Comparison of ENCODE assay signal across 1 cellular context in genomic region chr2:65294701-65295100, GRCh38.
A peak's percentile ranks its signal among the peaks of the same experiment; 100 is the strongest.
TF ChIP-seq lines count a peak whose summit lies in the region.

No MANE protein-coding gene starts in this region.

TF ChIP-seq in K562, 482 proteins besides CTCF, POLR2A, EP300 and RAD21 (continued from another document and continues in another):
- no peak for TF ChIP-seq ZNF609 (CRISPR knock-in tag; IDR thresholded peaks at IDR 0.05; ENCODE audit: borderline replicate concordance)
- no peak for TF ChIP-seq ZNF740 (CRISPR knock-in tag; IDR thresholded peaks at IDR 0.05)
- TF ChIP-seq ZNF740 (tag; IDR thresholded peaks at IDR 0.05), result no peak
- no peak for TF ChIP-seq ZZZ3 (IDR thresholded peaks at IDR 0.05)
- peak; percentile 62; the same call in 1 of the 2 replicates for TF ChIP-seq NBN (IDR thresholded peaks at IDR 0.05; ENCODE audit: low read depth)
- no peak for TF ChIP-seq SFPQ (IDR thresholded peaks at IDR 0.05; ENCODE audit: low read depth, low read length)
- no peak for TF ChIP-seq RHOXF2B (CRISPR knock-in tag; conservative IDR thresholded peaks at IDR 0.05)
- no peak for TF ChIP-seq POLR3G (IDR thresholded peaks at IDR 0.05; ENCODE audit: extremely low read depth, insufficient read length, insufficient replicate concordance)
- TF ChIP-seq PHF8 (IDR thresholded peaks at IDR 0.05; ENCODE audit: borderline replicate concordance, low read length), result no peak; the same call in 1 of the 2 replicates
- no peak for TF ChIP-seq CSDE1 (IDR thresholded peaks at IDR 0.05)
- TF ChIP-seq LCOR (CRISPR knock-in tag; IDR thresholded peaks at IDR 0.05), result no peak
- TF ChIP-seq BCLAF1 (IDR thresholded peaks at IDR 0.05; ENCODE audit: borderline replicate concordance in 1 of 2, control insufficient read depth in 1 of 2, low read depth in 2 of 2, low read length in 1 of 2), result no peak
- no peak for TF ChIP-seq FUS (optimal IDR thresholded peaks at IDR 0.05; ENCODE audit: low read depth, low read length)
- 0 out of 2 replicates have a peak, but pooled peaks have one; percentile 23 for TF ChIP-seq GATAD2A (IDR thresholded peaks at IDR 0.05)
- TF ChIP-seq NR1H2 (CRISPR knock-in tag; IDR thresholded peaks at IDR 0.05), result no peak
- TF ChIP-seq DDX20 (tag; IDR thresholded peaks at IDR 0.05; ENCODE audit: low read depth), result no peak
- TF ChIP-seq ATF1 (CRISPR knock-in tag; IDR thresholded peaks at IDR 0.05), result no peak
- peak; percentile 58 for TF ChIP-seq ATF1 (tag; IDR thresholded peaks at IDR 0.05)
- TF ChIP-seq PTBP1 (IDR thresholded peaks at IDR 0.05; ENCODE audit: low read depth, low read length), result no peak
- peak; percentile 66 for TF ChIP-seq MYC (IDR thresholded peaks at IDR 0.05; ENCODE audit: low read depth, low read length)
- TF ChIP-seq MYC (CRISPR knock-in tag; IDR thresholded peaks at IDR 0.05; ENCODE audit: borderline replicate concordance, low read depth), result no peak
- TF ChIP-seq TRIM24 (IDR thresholded peaks at IDR 0.05), result peak; percentile 40 to 51; a peak in 2 of 4 replicates
- no peak for TF ChIP-seq RFX5 (IDR thresholded peaks at IDR 0.05; ENCODE audit: low read depth, low read length)
- peak; percentile 58; the same call in 1 of the 2 replicates for TF ChIP-seq EGR1 (conservative IDR thresholded peaks at IDR 0.05)
- no peak for TF ChIP-seq NFE2L1 (tag; IDR thresholded peaks at IDR 0.05; ENCODE audit: borderline replicate concordance, low read depth)
- no peak for TF ChIP-seq TCF7 (IDR thresholded peaks at IDR 0.05; ENCODE audit: borderline replicate concordance)
- no peak for TF ChIP-seq RAD51 (IDR thresholded peaks at IDR 0.05; ENCODE audit: borderline replicate concordance, low read depth)
- no peak for TF ChIP-seq DMBX1 (CRISPR knock-in tag; IDR thresholded peaks at IDR 0.05; ENCODE audit: borderline replicate concordance)
- TF ChIP-seq KHSRP (IDR thresholded peaks at IDR 0.05), result peak; percentile 52; the same call in 1 of the 2 replicates
- peak; percentile 90 for TF ChIP-seq ATF3 (IDR thresholded peaks at IDR 0.05)
- no peak for TF ChIP-seq ATF3 (CRISPR knock-in tag; conservative IDR thresholded peaks at IDR 0.05)
- no peak for TF ChIP-seq U2AF1 (optimal IDR thresholded peaks at IDR 0.05; ENCODE audit: low read depth, low read length)
- TF ChIP-seq BCOR (IDR thresholded peaks at IDR 0.05), result 0 out of 2 replicates have a peak, but pooled peaks have one; percentile 44
- no peak for TF ChIP-seq ARHGAP35 (IDR thresholded peaks at IDR 0.05; ENCODE audit: partially characterized antibody)
- no peak for TF ChIP-seq HNRNPUL1 (IDR thresholded peaks at IDR 0.05; ENCODE audit: low read length)
- TF ChIP-seq HSF4 (CRISPR knock-in tag; IDR thresholded peaks at IDR 0.05; ENCODE audit: borderline replicate concordance), result no peak
- TF ChIP-seq HEY1 (CRISPR knock-in tag; IDR thresholded peaks at IDR 0.05; ENCODE audit: borderline replicate concordance), result no peak
- TF ChIP-seq ZNF586 (CRISPR knock-in tag; conservative IDR thresholded peaks at IDR 0.05), result no peak
- TF ChIP-seq NFATC3 (IDR thresholded peaks at IDR 0.05), result no peak
- TF ChIP-seq ZKSCAN8 (CRISPR knock-in tag; IDR thresholded peaks at IDR 0.05), result no peak
- no peak for TF ChIP-seq JUNB (CRISPR knock-in tag; conservative IDR thresholded peaks at IDR 0.05)
- no peak for TF ChIP-seq MLLT1 (IDR thresholded peaks at IDR 0.05)
- no peak for TF ChIP-seq ZNF436 (CRISPR knock-in tag; IDR thresholded peaks at IDR 0.05)
- TF ChIP-seq FOXJ3 (CRISPR knock-in tag; IDR thresholded peaks at IDR 0.05), result no peak
- 0 out of 4 replicates have a peak, but pooled peaks of 1 of the 2 experiments have one; percentile 26 for TF ChIP-seq ZNF318 (IDR thresholded peaks at IDR 0.05; ENCODE audit: borderline replicate concordance in 1 of 2, low read depth in 1 of 2)
